Comparison of ENCODE assay signal across 25 cellular contexts in genomic region chr21:35354078-35354477, GRCh38.
"Had no signal": no experiment of that assay in that cellular context is flagged by ENCODE, and none has a peak within 500 bp of the region (broad histone marks: within the 10 kb centered on the region; RNA-seq: fewer than 3 reads in every experiment).

No MANE protein-coding gene starts in this region.

- H3K9me3 ChIP-seq: MG63, SJSA1 had no signal

- DNase-seq: Karpas-422, KG1, MG63, NCI-H1092, NCI-H1105 treated with DMSO at 0.1 percent for 48 hours, NCI-H1417 treated with DMSO at 0.1 percent for 48 hours, NCI-H146, NCI-H1694 treated with DMSO at 0.1 percent for 48 hours, NCI-H2029, NCI-H2081 treated with DMSO at 0.1 percent for 48 hours, NCI-H2171, NCI-H226, NCI-H446, NCI-H510A, NCI-H524 treated with DMSO at 0.1 percent for 48 hours, NCI-H69, NCI-H774, Right ventricle myocardium superior, RPMI8226, SIG-M5 had no signal

- H3K4me3 ChIP-seq: MG63, SJSA1, SK-N-MC had no signal

- H3K27me3 ChIP-seq: MG63, SJSA1 had no signal

- H3K27ac ChIP-seq: HL-60, SJSA1, SK-N-MC had no signal

- H3K36me3 ChIP-seq: MG63, SJSA1 had no signal

- FAIRE-seq: HTR-8/SVneo, RCC 7860 had no signal
